2 cellular contexts compared by ENCODE assay signal in the genomic region with DNA sequence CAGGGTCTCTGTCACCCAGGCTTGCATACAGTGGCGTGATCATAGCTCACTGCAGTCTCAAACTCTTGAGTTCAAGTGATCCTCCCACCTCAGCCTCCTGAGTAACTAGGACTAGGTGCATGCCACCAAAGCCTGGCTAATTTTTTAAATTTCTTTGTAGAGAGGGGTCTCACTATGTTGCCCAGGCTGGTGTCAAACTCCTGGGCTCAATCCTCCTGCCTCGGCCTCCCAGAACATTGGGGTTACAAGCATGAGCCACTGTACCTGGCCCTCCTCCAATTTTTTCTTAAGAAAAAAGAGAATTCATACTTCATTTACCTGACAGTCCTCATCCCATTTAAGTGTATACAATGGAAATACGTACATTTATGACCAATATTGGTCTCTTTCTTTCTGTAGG.
TF ChIP-seq lines count a peak whose summit lies in the region.

No MANE protein-coding gene starts in this region.

TF ChIP-seq in HepG2, 621 proteins besides CTCF, POLR2A, EP300 and RAD21:
- TF ChIP-seq, protein P1, sequence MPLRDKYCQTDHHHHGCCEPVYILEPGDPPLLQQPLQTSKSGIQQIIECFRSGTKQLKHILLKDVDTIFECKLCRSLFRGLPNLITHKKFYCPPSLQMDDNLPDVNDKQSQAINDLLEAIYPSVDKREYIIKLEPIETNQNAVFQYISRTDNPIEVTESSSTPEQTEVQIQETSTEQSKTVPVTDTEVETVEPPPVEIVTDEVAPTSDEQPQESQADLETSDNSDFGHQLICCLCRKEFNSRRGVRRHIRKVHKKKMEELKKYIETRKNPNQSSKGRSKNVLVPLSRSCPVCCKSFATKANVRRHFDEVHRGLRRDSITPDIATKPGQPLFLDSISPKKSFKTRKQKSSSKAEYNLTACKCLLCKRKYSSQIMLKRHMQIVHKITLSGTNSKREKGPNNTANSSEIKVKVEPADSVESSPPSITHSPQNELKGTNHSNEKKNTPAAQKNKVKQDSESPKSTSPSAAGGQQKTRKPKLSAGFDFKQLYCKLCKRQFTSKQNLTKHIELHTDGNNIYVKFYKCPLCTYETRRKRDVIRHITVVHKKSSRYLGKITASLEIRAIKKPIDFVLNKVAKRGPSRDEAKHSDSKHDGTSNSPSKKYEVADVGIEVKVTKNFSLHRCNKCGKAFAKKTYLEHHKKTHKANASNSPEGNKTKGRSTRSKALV (CRISPR knock-in tag; IDR thresholded peaks at IDR 0.05) = no peak
- no peak for TF ChIP-seq MXI1 (IDR thresholded peaks at IDR 0.05; ENCODE audit: borderline replicate concordance, low read depth, low read length)
- TF ChIP-seq POLR2AphosphoS5 (IDR thresholded peaks at IDR 0.05; ENCODE audit: low read depth, low read length) = no peak
- 0 out of 2 replicates have a peak, but pooled peaks have one; percentile 37 for TF ChIP-seq ZNF121 (CRISPR knock-in tag; IDR thresholded peaks at IDR 0.05)

TF ChIP-seq in K562, 482 proteins besides CTCF, POLR2A, EP300 and RAD21:
- peak; percentile 45; the same call in 1 of the 2 replicates for TF ChIP-seq BCOR (IDR thresholded peaks at IDR 0.05)
- TF ChIP-seq ZNF121 (CRISPR knock-in tag; conservative IDR thresholded peaks at IDR 0.05) = peak; percentile 75
- no peak for TF ChIP-seq MIER1 (IDR thresholded peaks at IDR 0.05; ENCODE audit: low read depth)
